ENCODE assay signal across 8 cellular contexts in the genomic region with DNA sequence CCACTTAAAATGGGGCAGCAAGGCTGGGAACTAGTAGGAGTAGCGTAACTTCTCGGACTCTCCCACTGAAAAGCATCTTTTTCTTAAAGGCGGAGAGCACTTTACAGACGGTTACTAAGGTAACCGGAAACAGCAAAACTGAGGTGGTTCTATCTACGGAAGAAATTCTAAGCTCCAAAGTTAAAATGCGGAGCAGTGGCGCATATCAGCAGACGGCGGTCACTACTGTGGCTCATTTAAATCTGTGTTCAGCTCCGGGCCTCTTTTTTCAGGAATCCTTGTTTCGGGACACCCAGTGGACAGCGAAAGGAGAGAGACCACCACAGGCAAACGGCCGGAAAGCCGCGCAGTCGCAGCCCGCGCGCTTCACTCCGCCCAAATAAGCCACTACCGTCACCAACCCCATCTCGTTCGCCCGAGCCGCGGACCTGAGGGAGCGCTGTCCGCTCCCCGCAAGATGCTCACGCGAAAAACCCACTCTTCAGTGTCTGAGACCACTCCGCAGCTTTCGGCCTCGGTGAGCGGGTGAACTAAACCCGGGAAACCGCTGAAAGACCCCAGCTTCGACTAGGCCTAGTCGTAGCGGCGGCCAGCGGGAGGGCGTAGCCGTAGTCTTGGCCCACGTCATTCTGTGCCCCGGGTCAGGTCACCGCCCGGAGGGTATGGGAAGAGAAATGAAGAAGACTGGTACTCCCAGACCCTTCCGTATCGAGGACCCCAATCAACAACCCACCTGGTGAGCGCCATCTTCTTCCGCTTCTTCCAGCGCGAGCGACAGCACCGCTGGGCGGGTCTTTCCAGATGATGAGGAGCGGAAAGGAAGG. TPM values are rescaled to one million over a fixed set of nuclear protein-coding genes. Genes with fewer than 3 reads are reported as not detected.
A peak's percentile ranks its signal among the peaks of the same experiment; 100 is the strongest.
DNase-seq lines count a peak whose midpoint lies in the region; ATAC-seq, FAIRE-seq and TF ChIP-seq lines count a peak whose summit lies in the region.

TSS of gene SNW1 (minus strand) at position 776 of the 824 bp plus-strand sequence. CDS start at position 747, 29 bp downstream.

- peaks cover 7 to 9% of the 10 kb centered on the region in 2 donors for H3K4me1 ChIP-seq in kidney (ENCODE audit: control insufficient read depth in 1 of 2, insufficient read depth in 1 of 2, low read depth in 1 of 2, low read length in 2 of 2)

- peaks cover 0 to 4% of the 10 kb centered on the region in 2 donors for H3K36me3 ChIP-seq in kidney (ENCODE audit: control insufficient read depth in 1 of 2, insufficient read depth in 2 of 2, low read length in 2 of 2)

- H3K27ac ChIP-seq in 22Rv1 (peak within 1 kb of the TSS; percentile 64), kidney (ENCODE audit: low read depth in 2 of 2, low read length in 2 of 2) (peak within 1 kb of the TSS; percentile 86 to 90)

- intact Hi-C loops in kidney (cut with DNase I), result no loop called here

- TF ChIP-seq CTCF in 22Rv1 (IDR thresholded peaks at IDR 0.05), result no peak
- TF ChIP-seq CTCF in kidney (IDR thresholded peaks at IDR 0.05; ENCODE audit: borderline replicate concordance, extremely low read depth, insufficient read depth), result no peak

- FAIRE-seq in GM18507 (lab: Jason Lieb, UNC) (peak; percentile 93), kidney (lab: Jason Lieb, UNC) (no peak)

- DNase-seq in GM18507 (ENCODE audit: extremely low spot score, insufficient read length, low read depth) (peak; percentile 94), NCI-H2171 treated with DMSO at 0.1 percent for 48 hours (lab: John Stamatoyannopoulos, UW) (peak; percentile 99), cerebellum (ENCODE audit: low spot score) (peak; percentile 62), kidney (peak; percentile 97)
- peak; percentile 87 for DNase-seq in activated CD4-positive, alpha-beta T cell treated with anti-CD3 and anti-CD28 coated beads for 1 hour
- DNase-seq in stimulated activated CD4-positive, alpha-beta T cell treated with anti-CD3 and anti-CD28 coated beads, Interleukin-15, amount 100 ng/mL, for 24 hours, result peak; percentile 94

- ATAC-seq in HG02981 (IDR thresholded peaks at IDR 0.05; ENCODE audit: unreplicated experiment), result peak; percentile 91

- peak within 1 kb of the TSS; percentile 91 to 93 for H3K4me3 ChIP-seq in kidney (ENCODE audit: low read length in 2 of 2)

- no peaks in the 10 kb centered on the region for H3K9me3 ChIP-seq in kidney (ENCODE audit: control insufficient read depth in 1 of 2, low read length in 2 of 2)

- peak within 1 kb of the TSS; percentile 91 to 92 for H3K9ac ChIP-seq in kidney (ENCODE audit: low read length in 2 of 2)

RNA-seq across cellular contexts. Expression of gene SNW1, which starts in this region (rescaled TPM):
- total RNA-seq in cerebellum (38.0 TPM), kidney (63.9 TPM)
- 37.8 TPM for polyA plus RNA-seq in kidney (ENCODE audit: insufficient read depth, low read depth, low replicate concordance)

Comparison
In these comparisons a context has a peak if more than half of its experiments do, and no peak if none do; other contexts are left out.
1. Peak in every context shown above with its lines: DNase-seq, ATAC-seq, H3K4me3 ChIP-seq and H3K27ac ChIP-seq.